ENCODE assay signal across 8 cellular contexts in genomic region chr5:146344155-146345118, GRCh38. TPM values are rescaled to one million over a fixed set of nuclear protein-coding genes. Genes with fewer than 3 reads are reported as not detected.
DNase-seq lines count a peak whose midpoint lies in the region; ATAC-seq and TF ChIP-seq lines count a peak whose summit lies in the region.

No MANE protein-coding gene starts in this region.

- peak; percentile 10 for DNase-seq in AG08395 (ENCODE audit: low spot score)
- DNase-seq in DMS53 (lab: John Stamatoyannopoulos, UW), result peak; percentile 75
- DNase-seq in activated T-cell treated with anti-CD3 and anti-CD28 coated beads, Interleukin-2, amount 50 U/mL, for 72 hours, result no peak
- no peak for DNase-seq in memory B cell (ENCODE audit: low spot score in 2 of 2)
- DNase-seq in posterior vena cava (ENCODE audit: low spot score), result no peak
- DNase-seq in foreskin melanocyte, result no peak
- no peak for DNase-seq in HFFc6

- ATAC-seq in activated T-cell treated with anti-CD3 and anti-CD28 coated beads, Interleukin-2, amount 50 U/mL, for 72 hours (replicated peaks in 1 of 2), result no peak
- no peak for ATAC-seq in memory B cell (ENCODE audit: low read depth)
- ATAC-seq in GM19397 (IDR thresholded peaks at IDR 0.05; ENCODE audit: unreplicated experiment), result no peak

- H3K4me3 Mint-ChIP-seq in activated T-cell treated with anti-CD3 and anti-CD28 coated beads, Interleukin-2, amount 50 U/mL, for 72 hours, result peak overlapping the region; percentile 33 to 56
- H3K4me3 Mint-ChIP-seq in memory B cell (peak overlapping the region; percentile 43), HFFc6 (no peak overlapping the region; the same call in 1 of the 2 replicates)

- no peak overlapping the region for H3K27ac Mint-ChIP-seq in activated T-cell treated with anti-CD3 and anti-CD28 coated beads, Interleukin-2, amount 50 U/mL, for 72 hours
- no peak overlapping the region for H3K27ac Mint-ChIP-seq in memory B cell
- H3K27ac Mint-ChIP-seq in HFFc6, result no peak overlapping the region

- H3K4me1 Mint-ChIP-seq in activated T-cell treated with anti-CD3 and anti-CD28 coated beads, Interleukin-2, amount 50 U/mL, for 72 hours (ENCODE audit: low read depth), result peaks cover 28% of the 10 kb centered on the region
- H3K4me1 Mint-ChIP-seq in memory B cell, result peaks cover 10% of the 10 kb centered on the region
- no peaks in the 10 kb centered on the region for H3K4me1 Mint-ChIP-seq in HFFc6 (ENCODE audit: low read depth)

- no peak for TF ChIP-seq CTCF in HFFc6 (IDR thresholded peaks at IDR 0.05)

- H3K36me3 Mint-ChIP-seq in activated T-cell treated with anti-CD3 and anti-CD28 coated beads, Interleukin-2, amount 50 U/mL, for 72 hours (ENCODE audit: insufficient read depth in 2 of 2), result no peaks in the 10 kb centered on the region
- H3K36me3 Mint-ChIP-seq in memory B cell (peaks cover 2% of the 10 kb centered on the region), HFFc6 (ENCODE audit: low read depth) (no peaks in the 10 kb centered on the region)

- intact Hi-C loops in posterior vena cava (cut with DNase I), result no loop called here

- peaks cover 90% of the 10 kb centered on the region for H3K27me3 Mint-ChIP-seq in activated T-cell treated with anti-CD3 and anti-CD28 coated beads, Interleukin-2, amount 50 U/mL, for 72 hours (ENCODE audit: low read depth)
- H3K27me3 Mint-ChIP-seq in memory B cell, result peaks cover 39% of the 10 kb centered on the region
- H3K27me3 Mint-ChIP-seq in HFFc6 (ENCODE audit: insufficient read depth), result peaks cover 67% of the 10 kb centered on the region

- no peaks in the 10 kb centered on the region for H3K9me3 Mint-ChIP-seq in activated T-cell treated with anti-CD3 and anti-CD28 coated beads, Interleukin-2, amount 50 U/mL, for 72 hours
- H3K9me3 Mint-ChIP-seq in memory B cell, result no peaks in the 10 kb centered on the region
- peaks cover 7% of the 10 kb centered on the region; the same call in 1 of the 2 replicates for H3K9me3 Mint-ChIP-seq in HFFc6

RNA-seq across cellular contexts. Expression of gene POU4F3, which starts 5.8 kb away (rescaled TPM):
- total RNA-seq in activated T-cell treated with anti-CD3 and anti-CD28 coated beads, Interleukin-2, amount 50 U/mL, for 72 hours, result not detected
- total RNA-seq in posterior vena cava, result under 1 TPM in 1 of 2 donors, not detected in 1; 0.10 TPM
- total RNA-seq in HFFc6 (2021; fragmentation: NEBNext Ultra II Directional; extraction: Animal tissue kit (Norgen Biotek cat#: 25700)), result under 1 TPM in 1 of 6 experiments, not detected in 5; 0.07 TPM

Comparison
In these comparisons a context has a peak if more than half of its experiments do, and no peak if none do; other contexts are left out.
1. DNase-seq: peak in AG08395 (single experiment) and DMS53 (single experiment); none in activated T-cell treated with anti-CD3 and anti-CD28 coated beads, Interleukin-2, amount 50 U/mL, for 72 hours (0 of 2), memory B cell (0 of 2), posterior vena cava (single experiment), foreskin melanocyte (single experiment) and HFFc6 (single experiment).